In the genomic region with DNA sequence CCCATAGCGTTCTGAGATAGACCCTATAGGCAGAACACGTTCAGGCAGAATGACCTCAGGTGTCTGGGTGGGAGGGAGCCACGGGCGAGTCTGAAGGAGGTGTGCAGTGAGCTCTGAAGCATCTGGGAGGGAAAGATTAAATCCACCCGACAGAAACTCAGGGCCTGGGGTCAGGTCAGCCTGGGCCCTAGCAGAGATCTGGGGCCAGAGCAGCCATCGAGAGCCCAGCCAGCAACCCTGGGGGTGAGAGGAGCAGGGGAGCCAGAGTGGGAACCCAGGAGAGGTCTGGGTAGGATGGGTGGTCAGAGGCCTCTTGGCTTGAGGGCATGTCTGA, we compare ENCODE assay signal across 13 cellular contexts. TPM values are rescaled to one million over a fixed set of nuclear protein-coding genes. Genes with fewer than 3 reads are reported as not detected.
"Had no signal": no experiment of that assay in that cellular context is flagged by ENCODE, and none has a peak within 500 bp of the region (broad histone marks: within the 10 kb centered on the region; RNA-seq: fewer than 3 reads in every experiment).

No MANE protein-coding gene starts in this region.

- H3K4me3 Mint-ChIP-seq: activated B cell treated with CpG ODN at 0.5 μM for 24 hours; activated CD4-positive, alpha-beta T cell treated with anti-CD3 and anti-CD28 coated beads, Interleukin-2, amount 10 ng/mL, durations not matched to agents 7 days and 5 days; activated naive CD4-positive, alpha-beta T cell treated with anti-CD3 and anti-CD28 coated beads, Interleukin-2, amount 50 U/mL, for 24 hours; naive thymus-derived CD4-positive, alpha-beta T cell; T-helper 17 cell had no signal

- H3K4me3 ChIP-seq: upper lobe of right lung had no signal

- H3K27me3 Mint-ChIP-seq: activated CD4-positive, alpha-beta T cell treated with anti-CD3 and anti-CD28 coated beads, Interleukin-2, amount 10 ng/mL, durations not matched to agents 7 days and 5 days; activated naive CD4-positive, alpha-beta T cell treated with anti-CD3 and anti-CD28 coated beads, Interleukin-2, amount 50 U/mL, for 24 hours; naive thymus-derived CD4-positive, alpha-beta T cell; T-helper 17 cell had no signal

- H3K27ac ChIP-seq: upper lobe of right lung had no signal

- H3K36me3 ChIP-seq: upper lobe of right lung had no signal

- H3K27me3 ChIP-seq: upper lobe of right lung had no signal

- ATAC-seq: naive thymus-derived CD4-positive, alpha-beta T cell; sciatic nerve; T-helper 17 cell; upper lobe of right lung had no signal

- H3K9me3 Mint-ChIP-seq: activated B cell treated with CpG ODN at 0.5 μM for 24 hours; activated CD4-positive, alpha-beta T cell treated with anti-CD3 and anti-CD28 coated beads, Interleukin-2, amount 10 ng/mL, durations not matched to agents 7 days and 5 days; activated naive CD4-positive, alpha-beta T cell treated with anti-CD3 and anti-CD28 coated beads, Interleukin-2, amount 50 U/mL, for 24 hours; naive thymus-derived CD4-positive, alpha-beta T cell had no signal

- H3K27ac Mint-ChIP-seq: activated B cell treated with CpG ODN at 0.5 μM for 24 hours; activated CD4-positive, alpha-beta T cell treated with anti-CD3 and anti-CD28 coated beads, Interleukin-2, amount 10 ng/mL, durations not matched to agents 7 days and 5 days; activated naive CD4-positive, alpha-beta T cell treated with anti-CD3 and anti-CD28 coated beads, Interleukin-2, amount 50 U/mL, for 24 hours; T-helper 17 cell had no signal

- H3K36me3 Mint-ChIP-seq: activated naive CD4-positive, alpha-beta T cell treated with anti-CD3 and anti-CD28 coated beads, Interleukin-2, amount 50 U/mL, for 24 hours; naive thymus-derived CD4-positive, alpha-beta T cell had no signal

- DNase-seq: activated B cell treated with CpG ODN at 0.5 μM for 24 hours; activated CD4-positive, alpha-beta T cell treated with anti-CD3 and anti-CD28 coated beads, Interleukin-2, amount 10 ng/mL, durations not matched to agents 7 days and 5 days; amniotic stem cell; hippocampal formation; naive thymus-derived CD4-positive, alpha-beta T cell; nucleus accumbens; stimulated activated CD4-positive, alpha-beta T cell treated with anti-CD3 and anti-CD28 coated beads, Interleukin-12 subunit alpha, Interleukin-12 subunit beta, amount 100 ng/mL, for 4 hours; stimulated activated naive CD4-positive, alpha-beta T cell; T-helper 17 cell; upper lobe of right lung had no signal

- H3K4me1 Mint-ChIP-seq: activated naive CD4-positive, alpha-beta T cell treated with anti-CD3 and anti-CD28 coated beads, Interleukin-2, amount 50 U/mL, for 24 hours; T-helper 17 cell had no signal

- H3K9me3 ChIP-seq: upper lobe of right lung had no signal

RNA-seq across cellular contexts. Expression of a gene that starts 42.8 kb away (rescaled TPM):
- total RNA-seq: activated B cell treated with CpG ODN at 0.5 μM for 24 hours; activated CD4-positive, alpha-beta T cell treated with anti-CD3 and anti-CD28 coated beads, Interleukin-2, amount 10 ng/mL, durations not matched to agents 7 days and 5 days; endothelial cell of umbilical vein; naive thymus-derived CD4-positive, alpha-beta T cell had no signal
- polyA plus RNA-seq: endothelial cell of umbilical vein; naive thymus-derived CD4-positive, alpha-beta T cell had no signal
